35 cellular contexts compared by ENCODE assay signal in the genomic region with DNA sequence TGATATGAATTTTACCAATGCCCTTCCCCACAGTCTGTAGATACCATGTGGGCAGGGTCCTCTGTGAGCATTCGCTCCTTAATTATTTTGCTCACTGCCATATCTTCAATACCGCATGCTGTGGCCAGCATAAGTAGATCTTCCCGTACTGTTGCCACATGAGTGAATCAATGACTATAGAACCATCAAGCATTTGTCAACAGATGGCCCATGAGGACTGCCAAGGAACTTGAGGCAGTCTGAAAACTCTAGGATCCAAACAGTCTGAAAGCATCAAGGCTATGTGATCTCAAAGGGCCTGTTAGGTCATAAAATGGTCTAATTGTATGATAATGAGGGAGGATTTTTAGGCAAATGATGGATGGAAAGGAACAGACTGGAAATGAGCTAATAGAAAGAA. TPM values are rescaled to one million over a fixed set of nuclear protein-coding genes. Genes with fewer than 3 reads are reported as not detected.
"Had no signal": no experiment of that assay in that cellular context is flagged by ENCODE, and none has a peak within 500 bp of the region (broad histone marks: within the 10 kb centered on the region; RNA-seq: fewer than 3 reads in every experiment).

No MANE protein-coding gene starts in this region.

- H3K4me3 ChIP-seq: esophagus squamous epithelium, ovary, prostate gland, sigmoid colon, thoracic aorta, uterus had no signal

- H3K9me3 ChIP-seq: esophagus squamous epithelium, ovary, prostate gland, sigmoid colon, thoracic aorta, uterus had no signal

- H3K4me3 Mint-ChIP-seq: activated CD4-positive, alpha-beta memory T cell treated with anti-CD3 and anti-CD28 coated beads for 36 hours; activated CD4-positive, alpha-beta T cell treated with anti-CD3 and anti-CD28 coated beads, Interleukin-2, amount 10 ng/mL, durations not matched to agents 24 days and 14 days; activated naive CD4-positive, alpha-beta T cell treated with anti-CD3 and anti-CD28 coated beads for 36 hours; activated naive CD8-positive, alpha-beta T cell treated with anti-CD3 and anti-CD28 coated beads for 36 hours; activated T-helper 1 cell treated with anti-CD3 and anti-CD28 coated beads, Interleukin-12 subunit alpha, Interleukin-12 subunit beta, Interleukin-2, Interleukin-4 antibody, amounts not matched to agents 30 ng/mL and 10 ng/mL and 1 ng/mL, durations not matched to agents 14 hours and 24 hours and 36 hours; stimulated activated effector memory CD8-positive, alpha-beta T cell treated with anti-CD3 and anti-CD28 coated beads, Interleukin-12 subunit alpha, Interleukin-12 subunit beta, amount 100 ng/mL, for 72 hours; stimulated activated naive CD8-positive, alpha-beta T cell treated with anti-CD3 and anti-CD28 coated beads, Interleukin-15, Interleukin-2, amounts not matched to agents 100 ng/mL and 50 ng/mL, for 24 hours; type B pancreatic cell had no signal

- H3K27me3 Mint-ChIP-seq: activated CD4-positive, alpha-beta memory T cell treated with anti-CD3 and anti-CD28 coated beads for 36 hours; stimulated activated naive CD8-positive, alpha-beta T cell treated with anti-CD3 and anti-CD28 coated beads, Interleukin-15, Interleukin-2, amounts not matched to agents 100 ng/mL and 50 ng/mL, for 24 hours had no signal

- H3K27ac ChIP-seq: brain microvascular endothelial cell, epithelial cell of prostate, esophagus squamous epithelium, ovary, prostate gland, sigmoid colon, thoracic aorta, uterus had no signal

- H3K36me3 Mint-ChIP-seq: activated CD4-positive, alpha-beta memory T cell treated with anti-CD3 and anti-CD28 coated beads for 36 hours; activated naive CD8-positive, alpha-beta T cell treated with anti-CD3 and anti-CD28 coated beads for 36 hours; stimulated activated effector memory CD8-positive, alpha-beta T cell treated with anti-CD3 and anti-CD28 coated beads, Interleukin-12 subunit alpha, Interleukin-12 subunit beta, amount 100 ng/mL, for 72 hours; type B pancreatic cell had no signal

- H3K27me3 ChIP-seq: brain microvascular endothelial cell, ovary, uterus had no signal

- DNase-seq: activated CD4-positive, alpha-beta memory T cell treated with anti-CD3 and anti-CD28 coated beads for 36 hours; activated CD4-positive, alpha-beta T cell treated with anti-CD3 and anti-CD28 coated beads, Interleukin-2, amount 10 ng/mL, durations not matched to agents 24 days and 14 days; activated CD4-positive, CD25-positive, alpha-beta regulatory T cell treated with anti-CD3 and anti-CD28 coated beads, Interleukin-2, amount 50 U/mL, for 72 hours; activated CD8-positive, alpha-beta memory T cell treated with anti-CD3 and anti-CD28 coated beads, Interleukin-2, amount 50 U/mL, for 4 hours; activated effector memory CD4-positive, alpha-beta T cell treated with anti-CD3 and anti-CD28 coated beads, Interleukin-2, amount 50 U/mL, for 16 hours; activated naive CD4-positive, alpha-beta T cell treated with anti-CD3 and anti-CD28 coated beads for 36 hours; activated naive CD8-positive, alpha-beta T cell treated with anti-CD3 and anti-CD28 coated beads for 36 hours; activated T-cell treated with anti-CD3 and anti-CD28 coated beads, Interleukin-2, amount 50 U/mL, for 1 hour; amniotic stem cell; brain microvascular endothelial cell; dermis blood vessel endothelial cell; effector CD4-positive, alpha-beta T cell; esophagus squamous epithelium; foreskin melanocyte; left cardiac atrium; left ventricle myocardium superior; ovary; sigmoid colon; small intestine; stimulated activated CD4-positive, alpha-beta T cell treated with anti-CD3 and anti-CD28 coated beads, Interleukin-4, amount 100 ng/mL, for 24 hours; T-helper 9 cell; uterus had no signal

- H3K9me3 Mint-ChIP-seq: activated CD4-positive, alpha-beta memory T cell treated with anti-CD3 and anti-CD28 coated beads for 36 hours; activated CD4-positive, alpha-beta T cell treated with anti-CD3 and anti-CD28 coated beads, Interleukin-2, amount 10 ng/mL, durations not matched to agents 24 days and 14 days; activated naive CD4-positive, alpha-beta T cell treated with anti-CD3 and anti-CD28 coated beads for 36 hours; activated naive CD8-positive, alpha-beta T cell treated with anti-CD3 and anti-CD28 coated beads for 36 hours; activated T-helper 1 cell treated with anti-CD3 and anti-CD28 coated beads, Interleukin-12 subunit alpha, Interleukin-12 subunit beta, Interleukin-2, Interleukin-4 antibody, amounts not matched to agents 30 ng/mL and 10 ng/mL and 1 ng/mL, durations not matched to agents 14 hours and 24 hours and 36 hours; stimulated activated effector memory CD8-positive, alpha-beta T cell treated with anti-CD3 and anti-CD28 coated beads, Interleukin-12 subunit alpha, Interleukin-12 subunit beta, amount 100 ng/mL, for 72 hours; stimulated activated naive CD8-positive, alpha-beta T cell treated with anti-CD3 and anti-CD28 coated beads, Interleukin-15, Interleukin-2, amounts not matched to agents 100 ng/mL and 50 ng/mL, for 24 hours; type B pancreatic cell had no signal

- H3K27ac Mint-ChIP-seq: activated CD4-positive, alpha-beta memory T cell treated with anti-CD3 and anti-CD28 coated beads for 36 hours; activated CD4-positive, alpha-beta T cell treated with anti-CD3 and anti-CD28 coated beads, Interleukin-2, amount 10 ng/mL, durations not matched to agents 24 days and 14 days; activated naive CD4-positive, alpha-beta T cell treated with anti-CD3 and anti-CD28 coated beads for 36 hours; activated naive CD8-positive, alpha-beta T cell treated with anti-CD3 and anti-CD28 coated beads for 36 hours; activated T-helper 1 cell treated with anti-CD3 and anti-CD28 coated beads, Interleukin-12 subunit alpha, Interleukin-12 subunit beta, Interleukin-2, Interleukin-4 antibody, amounts not matched to agents 30 ng/mL and 10 ng/mL and 1 ng/mL, durations not matched to agents 14 hours and 24 hours and 36 hours; stimulated activated effector memory CD8-positive, alpha-beta T cell treated with anti-CD3 and anti-CD28 coated beads, Interleukin-12 subunit alpha, Interleukin-12 subunit beta, amount 100 ng/mL, for 72 hours; stimulated activated naive CD8-positive, alpha-beta T cell treated with anti-CD3 and anti-CD28 coated beads, Interleukin-15, Interleukin-2, amounts not matched to agents 100 ng/mL and 50 ng/mL, for 24 hours; type B pancreatic cell had no signal

- ATAC-seq: left cardiac atrium; left ventricle myocardium superior; stimulated activated effector memory CD8-positive, alpha-beta T cell treated with anti-CD3 and anti-CD28 coated beads, Interleukin-12 subunit alpha, Interleukin-12 subunit beta, amount 100 ng/mL, for 72 hours had no signal

RNA-seq across cellular contexts. Expression of gene GPR12, which starts 27.4 kb away (rescaled TPM):
- total RNA-seq: activated CD4-positive, alpha-beta memory T cell treated with anti-CD3 and anti-CD28 coated beads for 36 hours; activated CD4-positive, alpha-beta T cell treated with anti-CD3 and anti-CD28 coated beads, Interleukin-2, amount 10 ng/mL, durations not matched to agents 24 days and 14 days; activated CD8-positive, alpha-beta memory T cell treated with anti-CD3 and anti-CD28 coated beads for 36 hours; activated naive CD4-positive, alpha-beta T cell treated with anti-CD3 and anti-CD28 coated beads for 36 hours; activated naive CD8-positive, alpha-beta T cell treated with anti-CD3 and anti-CD28 coated beads for 36 hours; activated T-helper 1 cell treated with anti-CD3 and anti-CD28 coated beads, Interleukin-12 subunit alpha, Interleukin-12 subunit beta, Interleukin-2, Interleukin-4 antibody, amounts not matched to agents 30 ng/mL and 10 ng/mL and 1 ng/mL, durations not matched to agents 14 hours and 24 hours and 36 hours; astrocyte; cardiac septum; dermis blood vessel endothelial cell; glomerular endothelial cell; lung microvascular endothelial cell; mucosa of gallbladder; uterus had no signal
